ENCODE assay signal across 10 cellular contexts in genomic region chr1:118988186-118989005, GRCh38. TPM values are rescaled to one million over a fixed set of nuclear protein-coding genes. Genes with fewer than 3 reads are reported as not detected.
A peak's percentile ranks its signal among the peaks of the same experiment; 100 is the strongest.
DNase-seq lines count a peak whose midpoint lies in the region; TF ChIP-seq lines count a peak whose summit lies in the region.
"Had no signal": no experiment of that assay in that cellular context is flagged by ENCODE, and none has a peak within 500 bp of the region (broad histone marks: within the 10 kb centered on the region; RNA-seq: fewer than 3 reads in every experiment).

TSS of gene TBX15 (minus strand) at chr1:118988343. CDS start at chr1:118987795, 548 bp downstream.

- DNase-seq in AG08395 (ENCODE audit: low spot score) (peak; percentile 51), SJSA1 (ENCODE audit: low read depth in 1 of 2, low spot score in 2 of 2) (peak; percentile 89 to 94), fibroblast of mammary gland (ENCODE audit: low read depth) (peak; percentile 80), neural progenitor cell (ENCODE audit: low spot score) (peak; percentile 74), C1 segment of cervical spinal cord (lab: John Stamatoyannopoulos, UW) (no peak), adrenal gland (no peak)
- no peak for DNase-seq in stimulated activated CD4-positive, alpha-beta T cell treated with anti-CD3 and anti-CD28 coated beads, Interleukin-2, amount 100 ng/mL, for 48 hours
- no peak for DNase-seq in activated CD8-positive, alpha-beta memory T cell treated with anti-CD3 and anti-CD28 coated beads, Interleukin-2, amount 50 U/mL, for 4 hours
- DNase-seq: activated effector memory CD4-positive, alpha-beta T cell treated with Interleukin-2 at 50 U/mL for 16 hours; NCI-H2227 treated with DMSO at 0.1 percent for 48 hours had no signal

- no peaks in the 10 kb centered on the region for H3K79me2 ChIP-seq in neural progenitor cell (ENCODE audit: low read depth)

- peaks cover 95% of the 10 kb centered on the region for H3K27me3 Mint-ChIP-seq in neural progenitor cell (ENCODE audit: insufficient read depth, low read depth)

- H2AFZ ChIP-seq in neural progenitor cell (replicated peaks) = peak within 1 kb of the TSS; percentile 64

- H3K27me3 ChIP-seq in SJSA1 (replicated peaks) (no peaks in the 10 kb centered on the region), neural progenitor cell (peaks cover 100% of the 10 kb centered on the region), adrenal gland (peaks cover 99% of the 10 kb centered on the region)

- no peaks in the 10 kb centered on the region for H3K9me3 ChIP-seq in SJSA1 (replicated peaks)
- no peaks in the 10 kb centered on the region for H3K9me3 ChIP-seq in neural progenitor cell (ENCODE audit: low read depth)
- H3K9me3 ChIP-seq in adrenal gland (replicated peaks in 1 of 3) = no peaks in the 10 kb centered on the region

- H3K36me3 ChIP-seq in SJSA1 = peaks cover 32% of the 10 kb centered on the region
- H3K36me3 ChIP-seq in neural progenitor cell = no peaks in the 10 kb centered on the region
- no peaks in the 10 kb centered on the region for H3K36me3 ChIP-seq in adrenal gland (replicated peaks in 1 of 2)

- H3K27ac ChIP-seq in SJSA1 = peak within 1 kb of the TSS; percentile 89
- H3K27ac ChIP-seq in neural progenitor cell = no peak within 1 kb of the TSS
- no peak within 1 kb of the TSS for H3K27ac ChIP-seq in adrenal gland

- H3K27ac Mint-ChIP-seq in neural progenitor cell = no peak within 1 kb of the TSS

- intact Hi-C loops in adrenal gland (cut with DNase I) = no loop called here

- TF ChIP-seq POLR2A in adrenal gland (IDR thresholded peaks at IDR 0.05) = no peak

- H3K9ac ChIP-seq in neural progenitor cell = no peak within 1 kb of the TSS

- H3K36me3 Mint-ChIP-seq in neural progenitor cell = no peaks in the 10 kb centered on the region

- H3K4me2 ChIP-seq in neural progenitor cell = peak within 1 kb of the TSS; percentile 76

- H3K4me3 Mint-ChIP-seq in neural progenitor cell = peak within 1 kb of the TSS; percentile 86

- H3K4me3 ChIP-seq in SJSA1 (peak within 1 kb of the TSS; percentile 66), fibroblast of mammary gland (ENCODE audit: control insufficient read depth, low read depth, low read length) (peak within 1 kb of the TSS; percentile 84), neural progenitor cell (peak within 1 kb of the TSS; percentile 47), adrenal gland (peak within 1 kb of the TSS in 2 of 4 donors; percentile 20 to 49)

- peaks cover 16% of the 10 kb centered on the region for H3K9me3 Mint-ChIP-seq in neural progenitor cell

- peaks cover 40% of the 10 kb centered on the region for H3F3A ChIP-seq in neural progenitor cell (ENCODE audit: low read depth)

- H4K20me1 ChIP-seq in neural progenitor cell (ENCODE audit: low read depth) = peaks cover 59% of the 10 kb centered on the region

- 11 to 15% (median 13%) methylated on average over 31 of the region's 31 CpGs for WGBS in adrenal gland, 4 donors

- H3K4me1 Mint-ChIP-seq in neural progenitor cell = peaks cover 52% of the 10 kb centered on the region

- H3K4me1 ChIP-seq in SJSA1 (replicated peaks) (peaks cover 37% of the 10 kb centered on the region), neural progenitor cell (peaks cover 23% of the 10 kb centered on the region), adrenal gland (replicated peaks in 1 of 2) (peaks cover 9 to 22% of the 10 kb centered on the region in 2 donors)

- no peak for TF ChIP-seq CTCF in fibroblast of mammary gland (conservative IDR thresholded peaks at IDR 0.05; ENCODE audit: control insufficient read depth, insufficient read depth, low read depth, low read length)
- no peak for TF ChIP-seq CTCF in neural progenitor cell (IDR thresholded peaks at IDR 0.05)
- no peak for TF ChIP-seq CTCF in adrenal gland (IDR thresholded peaks at IDR 0.05)

RNA-seq across cellular contexts. Expression of gene TBX15, which starts in this region (rescaled TPM):
- total RNA-seq in SJSA1 (2014; rRNA removed; shearing (Covaris generic)) = 16.0 and 31.0 TPM in 2 replicates
- total RNA-seq in neural progenitor cell (ENCODE audit: low replicate concordance) (2.8 and 2.9 TPM in 2 replicates), adrenal gland (under 1 TPM in 6 of 8 donors, not detected in 2; 0.11 to 0.44 (median 0.15) TPM)
- polyA plus RNA-seq in adrenal gland = under 1 TPM; 0.11 to 0.48 (median 0.27) TPM

Comparison
In these comparisons a context has a peak if more than half of its experiments do, and no peak if none do; other contexts are left out.
1. DNase-seq: peak in AG08395 (single experiment), SJSA1 (2 of 2), fibroblast of mammary gland (single experiment) and neural progenitor cell (single experiment); none in C1 segment of cervical spinal cord (0 of 14), adrenal gland (0 of 7), stimulated activated CD4-positive, alpha-beta T cell treated with anti-CD3 and anti-CD28 coated beads, Interleukin-2, amount 100 ng/mL, for 48 hours (0 of 2) and activated CD8-positive, alpha-beta memory T cell treated with anti-CD3 and anti-CD28 coated beads, Interleukin-2, amount 50 U/mL, for 4 hours (single experiment).